ENCODE assay signal across 1 cellular context in the genomic region with DNA sequence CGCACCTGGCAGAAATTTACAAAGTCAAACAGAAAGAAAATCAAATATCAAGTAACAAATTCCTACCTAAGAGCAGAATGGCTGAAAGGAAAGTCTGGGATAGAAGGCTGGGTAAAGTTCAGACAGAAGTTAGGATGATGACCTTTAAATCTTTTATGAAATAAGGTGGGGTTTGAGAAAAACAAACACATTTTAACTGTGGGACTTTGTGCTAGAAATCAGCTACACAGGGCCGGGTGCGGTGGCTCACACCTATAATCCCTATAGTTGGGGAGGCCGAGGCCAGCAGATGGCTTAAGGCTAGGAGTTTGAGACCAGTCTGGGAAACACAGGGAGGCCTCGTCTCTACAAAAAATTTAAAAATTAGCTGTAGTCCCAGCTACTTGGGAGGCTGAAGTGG.
TF ChIP-seq lines count a peak whose summit lies in the region.

No MANE protein-coding gene starts in this region.

TF ChIP-seq in A549, 52 proteins besides CTCF, POLR2A, EP300 and RAD21 (continued from another document):
- TF ChIP-seq, protein P1, sequence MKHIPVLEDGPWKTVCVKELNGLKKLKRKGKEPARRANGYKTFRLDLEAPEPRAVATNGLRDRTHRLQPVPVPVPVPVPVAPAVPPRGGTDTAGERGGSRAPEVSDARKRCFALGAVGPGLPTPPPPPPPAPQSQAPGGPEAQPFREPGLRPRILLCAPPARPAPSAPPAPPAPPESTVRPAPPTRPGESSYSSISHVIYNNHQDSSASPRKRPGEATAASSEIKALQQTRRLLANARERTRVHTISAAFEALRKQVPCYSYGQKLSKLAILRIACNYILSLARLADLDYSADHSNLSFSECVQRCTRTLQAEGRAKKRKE (CRISPR knock-in tag; IDR thresholded peaks at IDR 0.05; ENCODE audit: low read depth): no peak
- TF ChIP-seq, protein P2, sequence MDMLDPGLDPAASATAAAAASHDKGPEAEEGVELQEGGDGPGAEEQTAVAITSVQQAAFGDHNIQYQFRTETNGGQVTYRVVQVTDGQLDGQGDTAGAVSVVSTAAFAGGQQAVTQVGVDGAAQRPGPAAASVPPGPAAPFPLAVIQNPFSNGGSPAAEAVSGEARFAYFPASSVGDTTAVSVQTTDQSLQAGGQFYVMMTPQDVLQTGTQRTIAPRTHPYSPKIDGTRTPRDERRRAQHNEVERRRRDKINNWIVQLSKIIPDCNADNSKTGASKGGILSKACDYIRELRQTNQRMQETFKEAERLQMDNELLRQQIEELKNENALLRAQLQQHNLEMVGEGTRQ (IDR thresholded peaks at IDR 0.05): no peak
- no peak for TF ChIP-seq FOSL2 (IDR thresholded peaks at IDR 0.05)
- no peak for TF ChIP-seq FOSL2 (CRISPR knock-in tag; IDR thresholded peaks at IDR 0.05)
- no peak for TF ChIP-seq CHD4 (IDR thresholded peaks at IDR 0.05; ENCODE audit: borderline replicate concordance)
- TF ChIP-seq, protein P3, sequence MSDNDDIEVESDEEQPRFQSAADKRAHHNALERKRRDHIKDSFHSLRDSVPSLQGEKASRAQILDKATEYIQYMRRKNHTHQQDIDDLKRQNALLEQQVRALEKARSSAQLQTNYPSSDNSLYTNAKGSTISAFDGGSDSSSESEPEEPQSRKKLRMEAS (IDR thresholded peaks at IDR 0.05): no peak
